Comparison of ENCODE assay signal across 1 cellular context in genomic region chrX:55717521-55718497, GRCh38.
TF ChIP-seq lines count a peak whose summit lies in the region.

A gene with protein sequence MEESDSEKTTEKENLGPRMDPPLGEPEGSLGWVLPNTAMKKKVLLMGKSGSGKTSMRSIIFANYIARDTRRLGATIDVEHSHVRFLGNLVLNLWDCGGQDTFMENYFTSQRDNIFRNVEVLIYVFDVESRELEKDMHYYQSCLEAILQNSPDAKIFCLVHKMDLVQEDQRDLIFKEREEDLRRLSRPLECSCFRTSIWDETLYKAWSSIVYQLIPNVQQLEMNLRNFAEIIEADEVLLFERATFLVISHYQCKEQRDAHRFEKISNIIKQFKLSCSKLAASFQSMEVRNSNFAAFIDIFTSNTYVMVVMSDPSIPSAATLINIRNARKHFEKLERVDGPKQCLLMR (plus strand): TSS chrX:55717749. CDS start chrX:55718328, 579 bp downstream.

TF ChIP-seq in GM12878, 131 proteins besides CTCF, POLR2A, EP300 and RAD21 (continued from another document and continues in another):
- TF ChIP-seq, protein P1, sequence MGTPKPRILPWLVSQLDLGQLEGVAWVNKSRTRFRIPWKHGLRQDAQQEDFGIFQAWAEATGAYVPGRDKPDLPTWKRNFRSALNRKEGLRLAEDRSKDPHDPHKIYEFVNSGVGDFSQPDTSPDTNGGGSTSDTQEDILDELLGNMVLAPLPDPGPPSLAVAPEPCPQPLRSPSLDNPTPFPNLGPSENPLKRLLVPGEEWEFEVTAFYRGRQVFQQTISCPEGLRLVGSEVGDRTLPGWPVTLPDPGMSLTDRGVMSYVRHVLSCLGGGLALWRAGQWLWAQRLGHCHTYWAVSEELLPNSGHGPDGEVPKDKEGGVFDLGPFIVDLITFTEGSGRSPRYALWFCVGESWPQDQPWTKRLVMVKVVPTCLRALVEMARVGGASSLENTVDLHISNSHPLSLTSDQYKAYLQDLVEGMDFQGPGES (IDR thresholded peaks at IDR 0.05) = no peak
- TF ChIP-seq, protein P2, sequence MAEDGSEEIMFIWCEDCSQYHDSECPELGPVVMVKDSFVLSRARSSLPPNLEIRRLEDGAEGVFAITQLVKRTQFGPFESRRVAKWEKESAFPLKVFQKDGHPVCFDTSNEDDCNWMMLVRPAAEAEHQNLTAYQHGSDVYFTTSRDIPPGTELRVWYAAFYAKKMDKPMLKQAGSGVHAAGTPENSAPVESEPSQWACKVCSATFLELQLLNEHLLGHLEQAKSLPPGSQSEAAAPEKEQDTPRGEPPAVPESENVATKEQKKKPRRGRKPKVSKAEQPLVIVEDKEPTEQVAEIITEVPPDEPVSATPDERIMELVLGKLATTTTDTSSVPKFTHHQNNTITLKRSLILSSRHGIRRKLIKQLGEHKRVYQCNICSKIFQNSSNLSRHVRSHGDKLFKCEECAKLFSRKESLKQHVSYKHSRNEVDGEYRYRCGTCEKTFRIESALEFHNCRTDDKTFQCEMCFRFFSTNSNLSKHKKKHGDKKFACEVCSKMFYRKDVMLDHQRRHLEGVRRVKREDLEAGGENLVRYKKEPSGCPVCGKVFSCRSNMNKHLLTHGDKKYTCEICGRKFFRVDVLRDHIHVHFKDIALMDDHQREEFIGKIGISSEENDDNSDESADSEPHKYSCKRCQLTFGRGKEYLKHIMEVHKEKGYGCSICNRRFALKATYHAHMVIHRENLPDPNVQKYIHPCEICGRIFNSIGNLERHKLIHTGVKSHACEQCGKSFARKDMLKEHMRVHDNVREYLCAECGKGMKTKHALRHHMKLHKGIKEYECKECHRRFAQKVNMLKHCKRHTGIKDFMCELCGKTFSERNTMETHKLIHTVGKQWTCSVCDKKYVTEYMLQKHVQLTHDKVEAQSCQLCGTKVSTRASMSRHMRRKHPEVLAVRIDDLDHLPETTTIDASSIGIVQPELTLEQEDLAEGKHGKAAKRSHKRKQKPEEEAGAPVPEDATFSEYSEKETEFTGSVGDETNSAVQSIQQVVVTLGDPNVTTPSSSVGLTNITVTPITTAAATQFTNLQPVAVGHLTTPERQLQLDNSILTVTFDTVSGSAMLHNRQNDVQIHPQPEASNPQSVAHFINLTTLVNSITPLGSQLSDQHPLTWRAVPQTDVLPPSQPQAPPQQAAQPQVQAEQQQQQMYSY (CRISPR knock-in tag; IDR thresholded peaks at IDR 0.05) = peak; percentile 58; the same call in 1 of the 2 replicates
- TF ChIP-seq BCL11A (IDR thresholded peaks at IDR 0.05; ENCODE audit: low read depth, low read length) = no peak
- no peak for TF ChIP-seq MEF2A (IDR thresholded peaks at IDR 0.05; ENCODE audit: insufficient read depth, low read depth, low read length)
- TF ChIP-seq BRCA1 (IDR thresholded peaks at IDR 0.05; ENCODE audit: low read depth, low read length) = no peak
- 0 out of 2 replicates have a peak, but pooled peaks have one; percentile 27 for TF ChIP-seq HCFC1 (IDR thresholded peaks at IDR 0.05; ENCODE audit: low read length)
- no peak for TF ChIP-seq SREBF2 (IDR thresholded peaks at IDR 0.05; ENCODE audit: low read length)
- TF ChIP-seq FOXM1 (IDR thresholded peaks at IDR 0.05; ENCODE audit: low read depth, low read length) = no peak
- TF ChIP-seq, protein P3, sequence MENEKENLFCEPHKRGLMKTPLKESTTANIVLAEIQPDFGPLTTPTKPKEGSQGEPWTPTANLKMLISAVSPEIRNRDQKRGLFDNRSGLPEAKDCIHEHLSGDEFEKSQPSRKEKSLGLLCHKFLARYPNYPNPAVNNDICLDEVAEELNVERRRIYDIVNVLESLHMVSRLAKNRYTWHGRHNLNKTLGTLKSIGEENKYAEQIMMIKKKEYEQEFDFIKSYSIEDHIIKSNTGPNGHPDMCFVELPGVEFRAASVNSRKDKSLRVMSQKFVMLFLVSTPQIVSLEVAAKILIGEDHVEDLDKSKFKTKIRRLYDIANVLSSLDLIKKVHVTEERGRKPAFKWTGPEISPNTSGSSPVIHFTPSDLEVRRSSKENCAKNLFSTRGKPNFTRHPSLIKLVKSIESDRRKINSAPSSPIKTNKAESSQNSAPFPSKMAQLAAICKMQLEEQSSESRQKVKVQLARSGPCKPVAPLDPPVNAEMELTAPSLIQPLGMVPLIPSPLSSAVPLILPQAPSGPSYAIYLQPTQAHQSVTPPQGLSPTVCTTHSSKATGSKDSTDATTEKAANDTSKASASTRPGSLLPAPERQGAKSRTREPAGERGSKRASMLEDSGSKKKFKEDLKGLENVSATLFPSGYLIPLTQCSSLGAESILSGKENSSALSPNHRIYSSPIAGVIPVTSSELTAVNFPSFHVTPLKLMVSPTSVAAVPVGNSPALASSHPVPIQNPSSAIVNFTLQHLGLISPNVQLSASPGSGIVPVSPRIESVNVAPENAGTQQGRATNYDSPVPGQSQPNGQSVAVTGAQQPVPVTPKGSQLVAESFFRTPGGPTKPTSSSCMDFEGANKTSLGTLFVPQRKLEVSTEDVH (IDR thresholded peaks at IDR 0.05; ENCODE audit: low read depth, partially characterized antibody) = no peak
- TF ChIP-seq RCOR1 (conservative IDR thresholded peaks at IDR 0.05; ENCODE audit: low read depth, low read length) = no peak
- no peak for TF ChIP-seq MYC (IDR thresholded peaks at IDR 0.05; ENCODE audit: insufficient read depth, insufficient read length, insufficient replicate concordance, low read length, severe bottlenecking)
- TF ChIP-seq JUND (IDR thresholded peaks at IDR 0.05; ENCODE audit: low read depth, low read length) = no peak
- peak in 1 of 2 experiments; percentile 67; a peak in 2 of 4 replicates for TF ChIP-seq CEBPB (IDR thresholded peaks at IDR 0.05; ENCODE audit: borderline replicate concordance in 1 of 2, low read depth in 2 of 2, low read length in 2 of 2)
- no peak for TF ChIP-seq CHD2 (IDR thresholded peaks at IDR 0.05; ENCODE audit: borderline replicate concordance, low read depth, low read length)
- TF ChIP-seq LARP7 (IDR thresholded peaks at IDR 0.05) = peak; percentile 58; the same call in 1 of the 2 replicates
- peak; percentile 84 for TF ChIP-seq MAX (IDR thresholded peaks at IDR 0.05; ENCODE audit: low read depth, low read length)
- TF ChIP-seq, protein P4, sequence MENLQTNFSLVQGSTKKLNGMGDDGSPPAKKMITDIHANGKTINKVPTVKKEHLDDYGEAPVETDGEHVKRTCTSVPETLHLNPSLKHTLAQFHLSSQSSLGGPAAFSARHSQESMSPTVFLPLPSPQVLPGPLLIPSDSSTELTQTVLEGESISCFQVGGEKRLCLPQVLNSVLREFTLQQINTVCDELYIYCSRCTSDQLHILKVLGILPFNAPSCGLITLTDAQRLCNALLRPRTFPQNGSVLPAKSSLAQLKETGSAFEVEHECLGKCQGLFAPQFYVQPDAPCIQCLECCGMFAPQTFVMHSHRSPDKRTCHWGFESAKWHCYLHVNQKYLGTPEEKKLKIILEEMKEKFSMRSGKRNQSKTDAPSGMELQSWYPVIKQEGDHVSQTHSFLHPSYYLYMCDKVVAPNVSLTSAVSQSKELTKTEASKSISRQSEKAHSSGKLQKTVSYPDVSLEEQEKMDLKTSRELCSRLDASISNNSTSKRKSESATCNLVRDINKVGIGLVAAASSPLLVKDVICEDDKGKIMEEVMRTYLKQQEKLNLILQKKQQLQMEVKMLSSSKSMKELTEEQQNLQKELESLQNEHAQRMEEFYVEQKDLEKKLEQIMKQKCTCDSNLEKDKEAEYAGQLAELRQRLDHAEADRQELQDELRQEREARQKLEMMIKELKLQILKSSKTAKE (IDR thresholded peaks at IDR 0.05; ENCODE audit: low read depth, poor library complexity, severe bottlenecking) = peak; percentile 39
- TF ChIP-seq ZBTB4 (CRISPR knock-in tag; IDR thresholded peaks at IDR 0.05) = peak; percentile 65; the same call in 1 of the 2 replicates
- no peak for TF ChIP-seq GABPA (IDR thresholded peaks at IDR 0.05; ENCODE audit: low read depth)
- TF ChIP-seq MYB (IDR thresholded peaks at IDR 0.05; ENCODE audit: borderline replicate concordance, low read depth, low read length) = no peak
- TF ChIP-seq YY1 (IDR thresholded peaks at IDR 0.05; ENCODE audit: low read depth, low read length) = 0 out of 2 replicates have a peak, but pooled peaks have one; percentile 19
- TF ChIP-seq NR2F1 (conservative IDR thresholded peaks at IDR 0.05) = no peak
- peak; percentile 50; the same call in 1 of the 2 replicates for TF ChIP-seq MLLT1 (IDR thresholded peaks at IDR 0.05)
- TF ChIP-seq, protein P5, sequence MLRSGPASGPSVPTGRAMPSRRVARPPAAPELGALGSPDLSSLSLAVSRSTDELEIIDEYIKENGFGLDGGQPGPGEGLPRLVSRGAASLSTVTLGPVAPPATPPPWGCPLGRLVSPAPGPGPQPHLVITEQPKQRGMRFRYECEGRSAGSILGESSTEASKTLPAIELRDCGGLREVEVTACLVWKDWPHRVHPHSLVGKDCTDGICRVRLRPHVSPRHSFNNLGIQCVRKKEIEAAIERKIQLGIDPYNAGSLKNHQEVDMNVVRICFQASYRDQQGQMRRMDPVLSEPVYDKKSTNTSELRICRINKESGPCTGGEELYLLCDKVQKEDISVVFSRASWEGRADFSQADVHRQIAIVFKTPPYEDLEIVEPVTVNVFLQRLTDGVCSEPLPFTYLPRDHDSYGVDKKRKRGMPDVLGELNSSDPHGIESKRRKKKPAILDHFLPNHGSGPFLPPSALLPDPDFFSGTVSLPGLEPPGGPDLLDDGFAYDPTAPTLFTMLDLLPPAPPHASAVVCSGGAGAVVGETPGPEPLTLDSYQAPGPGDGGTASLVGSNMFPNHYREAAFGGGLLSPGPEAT (IDR thresholded peaks at IDR 0.05; ENCODE audit: low read depth) = peak; percentile 59; the same call in 1 of the 2 replicates
- TF ChIP-seq SPI1 (IDR thresholded peaks at IDR 0.05; ENCODE audit: borderline replicate concordance, insufficient read depth, low read depth, low read length) = no peak
- TF ChIP-seq TCF7 (IDR thresholded peaks at IDR 0.05; ENCODE audit: borderline replicate concordance) = no peak
- no peak for TF ChIP-seq NFXL1 (IDR thresholded peaks at IDR 0.05; ENCODE audit: borderline replicate concordance)
- TF ChIP-seq NRF1 (conservative IDR thresholded peaks at IDR 0.05; ENCODE audit: low read depth, low read length) = no peak
- TF ChIP-seq, protein P6, sequence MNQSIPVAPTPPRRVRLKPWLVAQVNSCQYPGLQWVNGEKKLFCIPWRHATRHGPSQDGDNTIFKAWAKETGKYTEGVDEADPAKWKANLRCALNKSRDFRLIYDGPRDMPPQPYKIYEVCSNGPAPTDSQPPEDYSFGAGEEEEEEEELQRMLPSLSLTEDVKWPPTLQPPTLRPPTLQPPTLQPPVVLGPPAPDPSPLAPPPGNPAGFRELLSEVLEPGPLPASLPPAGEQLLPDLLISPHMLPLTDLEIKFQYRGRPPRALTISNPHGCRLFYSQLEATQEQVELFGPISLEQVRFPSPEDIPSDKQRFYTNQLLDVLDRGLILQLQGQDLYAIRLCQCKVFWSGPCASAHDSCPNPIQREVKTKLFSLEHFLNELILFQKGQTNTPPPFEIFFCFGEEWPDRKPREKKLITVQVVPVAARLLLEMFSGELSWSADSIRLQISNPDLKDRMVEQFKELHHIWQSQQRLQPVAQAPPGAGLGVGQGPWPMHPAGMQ (IDR thresholded peaks at IDR 0.05; ENCODE audit: borderline replicate concordance) = no peak
- TF ChIP-seq SIX5 (IDR thresholded peaks at IDR 0.05; ENCODE audit: low read depth, low read length, severe bottlenecking) = no peak
- no peak for TF ChIP-seq SUPT20H (IDR thresholded peaks at IDR 0.05; ENCODE audit: borderline replicate concordance, control insufficient read depth, low read depth, low read length)
- TF ChIP-seq MTA3 (IDR thresholded peaks at IDR 0.05; ENCODE audit: borderline replicate concordance, low read length) = no peak
- TF ChIP-seq, protein P7, sequence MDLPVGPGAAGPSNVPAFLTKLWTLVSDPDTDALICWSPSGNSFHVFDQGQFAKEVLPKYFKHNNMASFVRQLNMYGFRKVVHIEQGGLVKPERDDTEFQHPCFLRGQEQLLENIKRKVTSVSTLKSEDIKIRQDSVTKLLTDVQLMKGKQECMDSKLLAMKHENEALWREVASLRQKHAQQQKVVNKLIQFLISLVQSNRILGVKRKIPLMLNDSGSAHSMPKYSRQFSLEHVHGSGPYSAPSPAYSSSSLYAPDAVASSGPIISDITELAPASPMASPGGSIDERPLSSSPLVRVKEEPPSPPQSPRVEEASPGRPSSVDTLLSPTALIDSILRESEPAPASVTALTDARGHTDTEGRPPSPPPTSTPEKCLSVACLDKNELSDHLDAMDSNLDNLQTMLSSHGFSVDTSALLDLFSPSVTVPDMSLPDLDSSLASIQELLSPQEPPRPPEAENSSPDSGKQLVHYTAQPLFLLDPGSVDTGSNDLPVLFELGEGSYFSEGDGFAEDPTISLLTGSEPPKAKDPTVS (IDR thresholded peaks at IDR 0.05; ENCODE audit: low read depth, low read length) = no peak
